8 cellular contexts compared by ENCODE assay signal in the genomic region with DNA sequence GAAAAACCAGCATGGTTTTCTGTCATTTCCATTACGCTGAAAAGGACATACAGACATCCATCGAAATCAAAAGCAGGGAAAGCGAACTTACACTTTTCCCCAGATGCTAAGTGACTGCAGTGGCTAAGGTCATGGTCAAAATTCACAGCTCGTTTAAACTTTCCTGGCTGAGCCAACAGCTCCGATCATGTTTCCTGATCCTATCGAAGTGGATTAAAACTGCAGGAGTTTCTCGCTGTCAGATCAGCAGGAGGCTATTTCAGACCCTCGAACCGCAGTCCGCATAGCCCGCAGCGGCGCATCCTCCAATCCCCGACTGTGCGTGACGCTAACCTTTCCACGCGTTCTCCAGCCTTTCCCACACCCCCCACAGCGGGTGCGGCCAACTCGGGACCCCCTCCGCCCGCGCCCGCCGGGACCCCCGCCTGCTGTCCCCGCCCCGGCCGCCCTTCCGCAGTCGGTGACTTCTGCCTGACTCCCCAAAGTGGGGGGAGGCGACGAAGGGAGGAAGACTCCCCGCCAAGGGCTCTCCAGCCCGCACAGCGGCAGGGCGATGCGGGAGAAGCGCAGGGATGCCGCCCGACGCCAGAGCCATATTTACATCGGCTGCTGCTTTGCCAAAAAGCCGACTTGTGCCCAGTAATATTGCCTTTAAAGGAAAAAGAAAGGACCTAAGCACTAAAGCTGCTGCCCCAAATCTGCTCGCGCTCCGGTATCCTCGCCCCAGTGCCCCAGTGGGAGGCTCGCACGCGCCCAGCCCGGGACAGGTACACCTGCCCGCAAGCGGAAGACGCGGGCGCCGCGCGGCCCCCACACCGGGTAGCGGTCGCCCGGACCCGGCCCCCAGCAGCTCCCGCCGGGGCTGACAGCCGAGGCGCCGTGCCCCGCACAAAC.
A peak's percentile ranks its signal among the peaks of the same experiment; 100 is the strongest.
DNase-seq lines count a peak whose midpoint lies in the region; ATAC-seq lines count a peak whose summit lies in the region.

No MANE protein-coding gene starts in this region.

- ATAC-seq in HG03175 (IDR thresholded peaks at IDR 0.05; ENCODE audit: unreplicated experiment), result peak; percentile 23
- no peak for ATAC-seq in GM21367 (IDR thresholded peaks at IDR 0.05; ENCODE audit: unreplicated experiment)

- peak; percentile 6 to 32 for DNase-seq in NCI-H526 (lab: John Stamatoyannopoulos, UW)
- DNase-seq in NCI-H526 treated with DMSO at 0.1 percent for 48 hours (lab: John Stamatoyannopoulos, UW), result no peak
- peak; percentile 38 for DNase-seq in T-helper 9 cell
- DNase-seq in central memory CD4-positive, alpha-beta T cell, result peak; percentile 44
- peak; percentile 61 for DNase-seq in left kidney (ENCODE audit: low read depth, low spot score)
- DNase-seq in stimulated activated CD4-positive, alpha-beta T cell treated with anti-CD3 and anti-CD28 coated beads, TNF-alpha, amount 100 ng/mL, for 24 hours (ENCODE audit: low read depth in 3 of 3), result peak in 2 of 3 experiments; percentile 16 to 23
